In the genomic region with DNA sequence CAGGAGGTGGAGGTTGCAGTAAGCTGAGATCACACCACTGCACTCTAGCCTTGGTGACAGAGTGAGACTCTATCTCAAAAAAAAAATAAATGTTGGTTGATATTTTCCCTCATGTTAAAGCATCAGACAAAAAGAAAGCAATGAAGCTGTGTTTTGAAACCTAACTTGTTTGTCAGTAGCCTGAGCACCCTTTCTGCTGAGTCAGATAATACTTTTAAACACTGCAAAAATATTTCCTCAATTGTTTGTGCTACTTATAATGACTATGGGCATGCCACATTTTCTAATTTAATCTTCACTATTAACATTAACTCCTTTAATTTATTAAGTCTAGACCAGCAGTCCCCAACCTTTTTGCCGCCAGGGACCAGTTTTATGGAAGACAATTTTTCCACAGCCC, we compare ENCODE assay signal across 5 cellular contexts.
"Had no signal": no experiment of that assay in that cellular context is flagged by ENCODE, and none has a peak within 500 bp of the region (broad histone marks: within the 10 kb centered on the region; RNA-seq: fewer than 3 reads in every experiment).

No MANE protein-coding gene starts in this region.

- H3K4me2 ChIP-seq: KMS-11 had no signal

- H3K9ac ChIP-seq: KMS-11 had no signal

- DNase-seq: KBM-7, KG1 had no signal

- FAIRE-seq: HTR-8/SVneo had no signal

- H3K27ac ChIP-seq: HL-60, KMS-11 had no signal
